In genomic region chr16:71865173-71865863, GRCh38 we compare ENCODE assay signal across 18 cellular contexts. TPM values are rescaled to one million over a fixed set of nuclear protein-coding genes. Genes with fewer than 3 reads are reported as not detected.
A peak's percentile ranks its signal among the peaks of the same experiment; 100 is the strongest.
DNase-seq lines count a peak whose midpoint lies in the region; ATAC-seq lines count a peak whose summit lies in the region.
"Had no signal": no experiment of that assay in that cellular context is flagged by ENCODE, and none has a peak within 500 bp of the region (broad histone marks: within the 10 kb centered on the region; RNA-seq: fewer than 3 reads in every experiment).

No MANE protein-coding gene starts in this region.

- peak; percentile 18 to 46 for ATAC-seq in activated T-cell treated with anti-CD3 and anti-CD28 coated beads, Interleukin-2, amount 50 U/mL, for 4 hours
- peak; percentile 70 for ATAC-seq in stimulated activated naive CD8-positive, alpha-beta T cell treated with anti-CD3 and anti-CD28 coated beads, Interleukin-15, Interleukin-2, amounts not matched to agents 100 U/mL and 50 U/mL, for 24 hours
- no peak for ATAC-seq in stimulated activated naive CD8-positive, alpha-beta T cell treated with anti-CD3 and anti-CD28 coated beads, Interleukin-15, amount 100 ng/mL, for 72 hours
- no peak for ATAC-seq in effector memory CD8-positive, alpha-beta T cell (replicated peaks)
- ATAC-seq: PC-3 had no signal

- no peak for DNase-seq in activated T-cell treated with anti-CD3 and anti-CD28 coated beads, Interleukin-2, amount 50 U/mL, for 4 hours
- DNase-seq in activated T-cell treated with anti-CD3 and anti-CD28 coated beads for 4 hours (no peak), occipital lobe (lab: John Stamatoyannopoulos, UW) (no peak), iPS-NIHi7 (ENCODE audit: extremely low spot score) (no peak)
- no peak for DNase-seq in stimulated activated naive CD8-positive, alpha-beta T cell treated with anti-CD3 and anti-CD28 coated beads, Interleukin-15, Interleukin-2, amounts not matched to agents 100 U/mL and 50 U/mL, for 24 hours
- DNase-seq in stimulated activated naive CD8-positive, alpha-beta T cell treated with anti-CD3 and anti-CD28 coated beads, Interleukin-15, amount 100 ng/mL, for 72 hours, result no peak
- no peak for DNase-seq in effector memory CD8-positive, alpha-beta T cell
- DNase-seq: GM23248, IMR-90, Kasumi-1, MG63, NCI-H1048, NCI-H1436 treated with DMSO at 0.1 percent for 48 hours, NCI-H2029, NCI-H345, NCI-H524 treated with DMSO at 0.1 percent for 48 hours, PC-3, RPMI8226 had no signal

- H3K27ac Mint-ChIP-seq in stimulated activated naive CD8-positive, alpha-beta T cell treated with anti-CD3 and anti-CD28 coated beads, Interleukin-15, amount 100 ng/mL, for 72 hours, result no peak overlapping the region
- peak overlapping the region; percentile 4 to 56 for H3K27ac Mint-ChIP-seq in effector memory CD8-positive, alpha-beta T cell

- peaks cover 9% of the 10 kb centered on the region for H3K4me1 Mint-ChIP-seq in activated T-cell treated with anti-CD3 and anti-CD28 coated beads, Interleukin-2, amount 50 U/mL, for 4 hours (ENCODE audit: low read depth)
- H3K4me1 Mint-ChIP-seq in stimulated activated naive CD8-positive, alpha-beta T cell treated with anti-CD3 and anti-CD28 coated beads, Interleukin-15, amount 100 ng/mL, for 72 hours, result peaks cover 8% of the 10 kb centered on the region
- peaks cover 0 to 17% of the 10 kb centered on the region in 2 donors for H3K4me1 Mint-ChIP-seq in effector memory CD8-positive, alpha-beta T cell (ENCODE audit: low read depth in 2 of 2)

- H3K4me3 Mint-ChIP-seq in activated T-cell treated with anti-CD3 and anti-CD28 coated beads, Interleukin-2, amount 50 U/mL, for 4 hours, result no peak overlapping the region
- H3K4me3 Mint-ChIP-seq in stimulated activated naive CD8-positive, alpha-beta T cell treated with anti-CD3 and anti-CD28 coated beads, Interleukin-15, amount 100 ng/mL, for 72 hours, result no peak overlapping the region
- H3K4me3 Mint-ChIP-seq in effector memory CD8-positive, alpha-beta T cell, result peak overlapping the region in 1 of 2 donors; percentile 23

- peaks cover 16% of the 10 kb centered on the region for H3K36me3 Mint-ChIP-seq in activated T-cell treated with anti-CD3 and anti-CD28 coated beads, Interleukin-2, amount 50 U/mL, for 4 hours (ENCODE audit: insufficient read depth)
- H3K36me3 Mint-ChIP-seq in effector memory CD8-positive, alpha-beta T cell (ENCODE audit: insufficient read depth), result peaks cover 28% of the 10 kb centered on the region

- no peaks in the 10 kb centered on the region for H3K27me3 Mint-ChIP-seq in activated T-cell treated with anti-CD3 and anti-CD28 coated beads, Interleukin-2, amount 50 U/mL, for 4 hours (ENCODE audit: low read depth)
- no peaks in the 10 kb centered on the region for H3K27me3 Mint-ChIP-seq in stimulated activated naive CD8-positive, alpha-beta T cell treated with anti-CD3 and anti-CD28 coated beads, Interleukin-15, amount 100 ng/mL, for 72 hours
- no peaks in the 10 kb centered on the region for H3K27me3 Mint-ChIP-seq in effector memory CD8-positive, alpha-beta T cell

- no peaks in the 10 kb centered on the region for H3K9me3 Mint-ChIP-seq in activated T-cell treated with anti-CD3 and anti-CD28 coated beads, Interleukin-2, amount 50 U/mL, for 4 hours
- no peaks in the 10 kb centered on the region for H3K9me3 Mint-ChIP-seq in stimulated activated naive CD8-positive, alpha-beta T cell treated with anti-CD3 and anti-CD28 coated beads, Interleukin-15, amount 100 ng/mL, for 72 hours
- H3K9me3 Mint-ChIP-seq in effector memory CD8-positive, alpha-beta T cell, result no peaks in the 10 kb centered on the region

RNA-seq across cellular contexts. Expression of gene ZNF821, which starts 18.7 kb away (rescaled TPM):
- 1 to 10 TPM; 3.4 to 6.5 (median 4.1) TPM for total RNA-seq in activated T-cell treated with anti-CD3 and anti-CD28 coated beads, Interleukin-2, amount 50 U/mL, for 4 hours
- total RNA-seq in occipital lobe, result 35.1 TPM

RNA-seq across cellular contexts. Expression of gene ATXN1L, which starts 19.5 kb away (rescaled TPM):
- total RNA-seq in activated T-cell treated with anti-CD3 and anti-CD28 coated beads, Interleukin-2, amount 50 U/mL, for 4 hours, result 10 to 100 TPM; 15.3 to 17.3 (median 15.5) TPM
- 10.5 TPM for total RNA-seq in occipital lobe

RNA-seq across cellular contexts. Expression of gene IST1, which starts 30.0 kb away (rescaled TPM):
- total RNA-seq in activated T-cell treated with anti-CD3 and anti-CD28 coated beads, Interleukin-2, amount 50 U/mL, for 4 hours, result 100 to 1,000 TPM; 149 to 176 (median 158) TPM
- 122 TPM for total RNA-seq in occipital lobe

RNA-seq across cellular contexts. Expression of gene AP1G1, which starts 56.7 kb away (rescaled TPM):
- 10 to 100 TPM; 88.5 to 98.7 (median 90.1) TPM for total RNA-seq in activated T-cell treated with anti-CD3 and anti-CD28 coated beads, Interleukin-2, amount 50 U/mL, for 4 hours
- 119 TPM for total RNA-seq in occipital lobe

Comparison
In these comparisons a context has a peak if more than half of its experiments do, and no peak if none do; other contexts are left out.
1. ATAC-seq: peak in activated T-cell treated with anti-CD3 and anti-CD28 coated beads, Interleukin-2, amount 50 U/mL, for 4 hours (2 of 2) and stimulated activated naive CD8-positive, alpha-beta T cell treated with anti-CD3 and anti-CD28 coated beads, Interleukin-15, Interleukin-2, amounts not matched to agents 100 U/mL and 50 U/mL, for 24 hours (single experiment); none in stimulated activated naive CD8-positive, alpha-beta T cell treated with anti-CD3 and anti-CD28 coated beads, Interleukin-15, amount 100 ng/mL, for 72 hours (single experiment) and effector memory CD8-positive, alpha-beta T cell (single experiment).
2. H3K27ac Mint-ChIP-seq: peak in effector memory CD8-positive, alpha-beta T cell (2 of 2); none in stimulated activated naive CD8-positive, alpha-beta T cell treated with anti-CD3 and anti-CD28 coated beads, Interleukin-15, amount 100 ng/mL, for 72 hours (0 of 2).